Comparison of ENCODE assay signal across 20 cellular contexts in genomic region chr7:79982151-79982770, GRCh38.
A peak's percentile ranks its signal among the peaks of the same experiment; 100 is the strongest.
DNase-seq lines count a peak whose midpoint lies in the region; ATAC-seq, FAIRE-seq and TF ChIP-seq lines count a peak whose summit lies in the region.
"Had no signal": no experiment of that assay in that cellular context is flagged by ENCODE, and none has a peak within 500 bp of the region (broad histone marks: within the 10 kb centered on the region; RNA-seq: fewer than 3 reads in every experiment).

No MANE protein-coding gene starts in this region.

- no peaks in the 10 kb centered on the region for H3K27me3 Mint-ChIP-seq in CD8-positive, alpha-beta memory T cell
- H3K27me3 Mint-ChIP-seq in stimulated activated naive B cell treated with anti-CD40 and anti-IgM and Interleukin-4, amounts not matched to agents 10 μg/mL and 1 μg/mL and 100 μg/mL, for 72 hours: no peaks in the 10 kb centered on the region
- H3K27me3 Mint-ChIP-seq: IgD-negative memory B cell; natural killer cell treated with Interleukin-12 subunit alpha and Interleukin-12 subunit beta and Interleukin-15 and Interleukin-18, amount 100 ng/mL, for 72 hours had no signal

- H3K4me1 ChIP-seq in CD8-positive, alpha-beta memory T cell (ENCODE audit: insufficient read depth, low read length): no peaks in the 10 kb centered on the region
- H3K4me1 ChIP-seq: ascending aorta, gastrocnemius medialis, lower lobe of right lung had no signal

- no peak overlapping the region for H3K27ac Mint-ChIP-seq in CD8-positive, alpha-beta memory T cell
- no peak overlapping the region for H3K27ac Mint-ChIP-seq in stimulated activated naive B cell treated with anti-CD40 and anti-IgM and Interleukin-4, amounts not matched to agents 10 μg/mL and 1 μg/mL and 100 μg/mL, for 72 hours
- H3K27ac Mint-ChIP-seq: IgD-negative memory B cell; natural killer cell treated with Interleukin-12 subunit alpha and Interleukin-12 subunit beta and Interleukin-15 and Interleukin-18, amount 100 ng/mL, for 72 hours had no signal

- H3K27me3 ChIP-seq in bronchial epithelial cell (ENCODE audit: control insufficient read depth, insufficient read depth, low read length): no peaks in the 10 kb centered on the region
- no peaks in the 10 kb centered on the region for H3K27me3 ChIP-seq in CD8-positive, alpha-beta memory T cell (ENCODE audit: insufficient read depth, low read length, poor library complexity, severe bottlenecking)
- H3K27me3 ChIP-seq: ascending aorta, BE2C, gastrocnemius medialis had no signal

- no peak for FAIRE-seq in bronchial epithelial cell (lab: Jason Lieb, UNC)

- no peaks in the 10 kb centered on the region for H3K36me3 Mint-ChIP-seq in CD8-positive, alpha-beta memory T cell
- H3K36me3 Mint-ChIP-seq in stimulated activated naive B cell treated with anti-CD40 and anti-IgM and Interleukin-4, amounts not matched to agents 10 μg/mL and 1 μg/mL and 100 μg/mL, for 72 hours: no peaks in the 10 kb centered on the region
- H3K36me3 Mint-ChIP-seq: IgD-negative memory B cell; natural killer cell treated with Interleukin-12 subunit alpha and Interleukin-12 subunit beta and Interleukin-15 and Interleukin-18, amount 100 ng/mL, for 72 hours had no signal

- ATAC-seq in HG03135 (IDR thresholded peaks at IDR 0.05; ENCODE audit: unreplicated experiment): no peak
- no peak for ATAC-seq in stimulated activated naive B cell treated with anti-CD40 and anti-IgM and Interleukin-4, amounts not matched to agents 10 μg/mL and 1 μg/mL and 100 μg/mL, for 72 hours (replicated peaks)
- ATAC-seq: gastrocnemius medialis; lower lobe of right lung; natural killer cell treated with Interleukin-12 subunit alpha and Interleukin-12 subunit beta and Interleukin-15 and Interleukin-18, amount 100 ng/mL, for 72 hours had no signal

- no peaks in the 10 kb centered on the region for H3K36me3 ChIP-seq in bronchial epithelial cell (ENCODE audit: control insufficient read depth, insufficient read depth, low read length)
- H3K36me3 ChIP-seq in CD8-positive, alpha-beta memory T cell (ENCODE audit: insufficient read depth, low read length): no peaks in the 10 kb centered on the region
- H3K36me3 ChIP-seq: ascending aorta, BE2C, gastrocnemius medialis, lower lobe of right lung had no signal

- H3K4me3 ChIP-seq in bronchial epithelial cell (ENCODE audit: low read depth, low read length): no peak overlapping the region
- H3K4me3 ChIP-seq in CD8-positive, alpha-beta memory T cell (ENCODE audit: low read length): no peak overlapping the region
- H3K4me3 ChIP-seq: ascending aorta, gastrocnemius medialis, lower lobe of right lung had no signal

- no peaks in the 10 kb centered on the region for H3K9me3 ChIP-seq in CD8-positive, alpha-beta memory T cell (ENCODE audit: low read length)
- H3K9me3 ChIP-seq: ascending aorta, BE2C, gastrocnemius medialis, lower lobe of right lung had no signal

- no peak for TF ChIP-seq CTCF in bronchial epithelial cell (IDR thresholded peaks at IDR 0.05; ENCODE audit: insufficient read depth, low read length, severe bottlenecking)

- no peak overlapping the region for H3K4me3 Mint-ChIP-seq in CD8-positive, alpha-beta memory T cell
- no peak overlapping the region for H3K4me3 Mint-ChIP-seq in stimulated activated naive B cell treated with anti-CD40 and anti-IgM and Interleukin-4, amounts not matched to agents 10 μg/mL and 1 μg/mL and 100 μg/mL, for 72 hours
- H3K4me3 Mint-ChIP-seq: IgD-negative memory B cell; natural killer cell treated with Interleukin-12 subunit alpha and Interleukin-12 subunit beta and Interleukin-15 and Interleukin-18, amount 100 ng/mL, for 72 hours had no signal

- DNase-seq in AG20443 (ENCODE audit: low spot score) (peak; percentile 7), LHCN-M2 (ENCODE audit: low read depth) (peak; percentile 60), bronchial epithelial cell (ENCODE audit: low read depth) (peak; percentile 88), kidney tubule cell (ENCODE audit: low spot score) (peak; percentile 37), DMS79 treated with DMSO at 0.1 percent for 48 hours (lab: John Stamatoyannopoulos, UW) (no peak)
- DNase-seq in CD8-positive, alpha-beta memory T cell: no peak
- no peak for DNase-seq in stimulated activated naive B cell treated with anti-CD40 and anti-IgM and Interleukin-4, amounts not matched to agents 10 μg/mL and 1 μg/mL and 100 μg/mL, for 72 hours
- DNase-seq: activated gamma-delta T cell; BE2C; DMS79; gastrocnemius medialis; GOT3; lower lobe of right lung; NCI-H774; RPMI8226; stimulated activated CD4-positive, alpha-beta T cell treated with anti-CD3 and anti-CD28 coated beads, Interleukin-15, amount 100 ng/mL, for 24 hours had no signal

- POLR2A ChIA-PET in CD8-positive, alpha-beta memory T cell (lab: Charles Lee): no interaction called here

- CTCF ChIA-PET in CD8-positive, alpha-beta memory T cell (lab: Charles Lee): no interaction called here

- no peaks in the 10 kb centered on the region for H3K4me1 Mint-ChIP-seq in CD8-positive, alpha-beta memory T cell
- H3K4me1 Mint-ChIP-seq in stimulated activated naive B cell treated with anti-CD40 and anti-IgM and Interleukin-4, amounts not matched to agents 10 μg/mL and 1 μg/mL and 100 μg/mL, for 72 hours: no peaks in the 10 kb centered on the region
- H3K4me1 Mint-ChIP-seq: IgD-negative memory B cell had no signal

- H3K9me3 Mint-ChIP-seq in CD8-positive, alpha-beta memory T cell: peaks cover 0 to 16% (median 11%) of the 10 kb centered on the region in 5 donors
- peaks cover 2 to 4% of the 10 kb centered on the region in 2 donors for H3K9me3 Mint-ChIP-seq in stimulated activated naive B cell treated with anti-CD40 and anti-IgM and Interleukin-4, amounts not matched to agents 10 μg/mL and 1 μg/mL and 100 μg/mL, for 72 hours

- H3K27ac ChIP-seq in CD8-positive, alpha-beta memory T cell (ENCODE audit: low read depth, low read length): no peak overlapping the region
- H3K27ac ChIP-seq: ascending aorta, gastrocnemius medialis, lower lobe of right lung had no signal

Comparison
In these comparisons a context has a peak if more than half of its experiments do, and no peak if none do; other contexts are left out.
1. DNase-seq: peak in AG20443 (single experiment), LHCN-M2 (single experiment), bronchial epithelial cell (single experiment) and kidney tubule cell (single experiment); none in CD8-positive, alpha-beta memory T cell (0 of 5), stimulated activated naive B cell treated with anti-CD40 and anti-IgM and Interleukin-4, amounts not matched to agents 10 μg/mL and 1 μg/mL and 100 μg/mL, for 72 hours (single experiment) and DMS79 treated with DMSO at 0.1 percent for 48 hours (single experiment).